10 cellular contexts compared by ENCODE assay signal in genomic region chr2:54599914-54600313, GRCh38.
DNase-seq lines count a peak whose midpoint lies in the region; ATAC-seq, FAIRE-seq and TF ChIP-seq lines count a peak whose summit lies in the region.
"Had no signal": no experiment of that assay in that cellular context is flagged by ENCODE, and none has a peak within 500 bp of the region (broad histone marks: within the 10 kb centered on the region; RNA-seq: fewer than 3 reads in every experiment).

No MANE protein-coding gene starts in this region.

- no peak for FAIRE-seq in small intestine (lab: Jason Lieb, UNC)

- WGBS in small intestine, 3 donors = 19 to 53% (median 41%) methylated on average over 4 of the region's 4 CpGs

- POLR2A ChIA-PET in activated CD4-positive, alpha-beta memory T cell treated with anti-CD3 and anti-CD28 coated beads, Interleukin-2, amount 10 ng/mL, durations not matched to agents 7 days and 5 days (lab: Charles Lee) = interaction anchor here (0.7 to 15.5 kb wide), 5 partner anchors 11 to 39 kb away, joined by 3 to 132 read pairs (median 5); no protein-coding TSS in a partner anchor

- H3K27ac ChIP-seq in GM23338 (ENCODE audit: low read depth) = 0 out of 2 replicates have a peak overlapping the region, but pooled peaks have one; percentile 55
- peak overlapping the region; percentile 34 to 38 for H3K27ac ChIP-seq in small intestine (ENCODE audit: low read depth in 1 of 2, low read length in 1 of 2)

- no peak for TF ChIP-seq CTCF in GM23338 (conservative IDR thresholded peaks at IDR 0.05; ENCODE audit: low read depth in 2 of 2)
- no peak for TF ChIP-seq CTCF in BE2C (IDR thresholded peaks at IDR 0.05; ENCODE audit: low read depth, low read length)

- H3F3A ChIP-seq in GM23338 (replicated peaks; ENCODE audit: low read depth) = no peaks in the 10 kb centered on the region

- no peak overlapping the region for H3K4me3 Mint-ChIP-seq in GM23338
- H3K4me3 Mint-ChIP-seq in activated CD4-positive, alpha-beta memory T cell treated with anti-CD3 and anti-CD28 coated beads, Interleukin-2, amount 10 ng/mL, durations not matched to agents 7 days and 5 days = no peak overlapping the region

- no peak overlapping the region for H2AFZ ChIP-seq in GM23338

- H3K9me3 ChIP-seq in small intestine (ENCODE audit: control insufficient read depth, low read depth) (no peaks in the 10 kb centered on the region), BE2C (no peaks in the 10 kb centered on the region)

- intact Hi-C loops in left cardiac atrium (cut with DNase I) = no loop called here

- H3K27me3 Mint-ChIP-seq in GM23338 (ENCODE audit: insufficient read depth, low read depth, poor library complexity) = peaks cover 9% of the 10 kb centered on the region
- no peaks in the 10 kb centered on the region for H3K27me3 Mint-ChIP-seq in activated CD4-positive, alpha-beta memory T cell treated with anti-CD3 and anti-CD28 coated beads, Interleukin-2, amount 10 ng/mL, durations not matched to agents 7 days and 5 days

- no peak overlapping the region for H3K4me2 ChIP-seq in GM23338

- H3K9me2 ChIP-seq in GM23338 (ENCODE audit: insufficient read depth) = peaks cover 13% of the 10 kb centered on the region

- H3K79me2 ChIP-seq in GM23338 (replicated peaks; ENCODE audit: insufficient read depth) = peaks cover 100% of the 10 kb centered on the region

- H3K27me3 ChIP-seq in GM23338 (ENCODE audit: insufficient read depth) (no peaks in the 10 kb centered on the region), small intestine (ENCODE audit: control insufficient read depth in 2 of 2, insufficient read depth in 2 of 2, low read length in 2 of 2) (no peaks in the 10 kb centered on the region), BE2C (no peaks in the 10 kb centered on the region)

- H3K27ac Mint-ChIP-seq in GM23338 = no peak overlapping the region
- peak overlapping the region; percentile 23 for H3K27ac Mint-ChIP-seq in activated CD4-positive, alpha-beta memory T cell treated with anti-CD3 and anti-CD28 coated beads, Interleukin-2, amount 10 ng/mL, durations not matched to agents 7 days and 5 days

- no peak for ATAC-seq in GM23338
- ATAC-seq in left cardiac atrium = peak; percentile 34 to 40
- no peak for ATAC-seq in GM21367 (IDR thresholded peaks at IDR 0.05; ENCODE audit: unreplicated experiment)
- ATAC-seq: HCT116 had no signal

- H3K4me1 ChIP-seq in GM23338 (ENCODE audit: insufficient read depth) (peaks cover 34% of the 10 kb centered on the region), small intestine (ENCODE audit: control insufficient read depth in 2 of 2, insufficient read depth in 1 of 2, low read depth in 1 of 2, low read length in 1 of 2) (peaks cover 33 to 34% of the 10 kb centered on the region in 2 donors), BE2C (peaks cover 5% of the 10 kb centered on the region; the same call in 1 of the 2 replicates)

- H3K9me3 Mint-ChIP-seq in GM23338 = no peaks in the 10 kb centered on the region
- H3K9me3 Mint-ChIP-seq in activated CD4-positive, alpha-beta memory T cell treated with anti-CD3 and anti-CD28 coated beads, Interleukin-2, amount 10 ng/mL, durations not matched to agents 7 days and 5 days = no peaks in the 10 kb centered on the region

- peaks cover 68% of the 10 kb centered on the region for H4K20me1 ChIP-seq in GM23338 (replicated peaks; ENCODE audit: insufficient read depth)

- DNase-seq in GM23338 (ENCODE audit: low spot score) (no peak), left cardiac atrium (peak; percentile 79), small intestine (peak; percentile 78), NCI-H1694 (lab: John Stamatoyannopoulos, UW) (no peak), NCI-H2196 (lab: John Stamatoyannopoulos, UW; ENCODE audit: unreplicated experiment) (no peak), BE2C (no peak)
- DNase-seq in activated CD4-positive, alpha-beta memory T cell treated with anti-CD3 and anti-CD28 coated beads, Interleukin-2, amount 10 ng/mL, durations not matched to agents 7 days and 5 days = no peak
- DNase-seq: NCI-H187 had no signal

- no peak overlapping the region for H3K4me3 ChIP-seq in GM23338
- H3K4me3 ChIP-seq in small intestine (ENCODE audit: low read depth in 1 of 2, low read length in 2 of 2) = no peak overlapping the region
- no peak overlapping the region for H3K4me3 ChIP-seq in BE2C (ENCODE audit: low read depth, low read length)

- H3K36me3 ChIP-seq in GM23338 (ENCODE audit: insufficient read depth) = peaks cover 4% of the 10 kb centered on the region
- no peaks in the 10 kb centered on the region for H3K36me3 ChIP-seq in small intestine (ENCODE audit: control insufficient read depth in 2 of 2, insufficient read depth in 2 of 2, low read length in 2 of 2)
- peaks cover 8% of the 10 kb centered on the region for H3K36me3 ChIP-seq in BE2C

- H3K36me3 Mint-ChIP-seq in GM23338 (ENCODE audit: low read depth) = peaks cover 29% of the 10 kb centered on the region
- peaks cover 65% of the 10 kb centered on the region for H3K36me3 Mint-ChIP-seq in activated CD4-positive, alpha-beta memory T cell treated with anti-CD3 and anti-CD28 coated beads, Interleukin-2, amount 10 ng/mL, durations not matched to agents 7 days and 5 days (ENCODE audit: low read depth)

- peaks cover 61% of the 10 kb centered on the region for H3K4me1 Mint-ChIP-seq in GM23338
- H3K4me1 Mint-ChIP-seq in activated CD4-positive, alpha-beta memory T cell treated with anti-CD3 and anti-CD28 coated beads, Interleukin-2, amount 10 ng/mL, durations not matched to agents 7 days and 5 days = peaks cover 93% of the 10 kb centered on the region

- CTCF ChIA-PET in activated CD4-positive, alpha-beta memory T cell treated with anti-CD3 and anti-CD28 coated beads, Interleukin-2, amount 10 ng/mL, durations not matched to agents 7 days and 5 days (lab: Charles Lee) = interaction anchor here (0.7 to 1.7 kb wide), 7 partner anchors 9 to 97 kb away, joined by 3 to 6 read pairs (median 4); no protein-coding TSS in a partner anchor

TF ChIP-seq in GM23338, 12 proteins besides CTCF, POLR2A, EP300 and RAD21 (continues in another document):
- TF ChIP-seq NANOG (IDR thresholded peaks at IDR 0.05; ENCODE audit: borderline replicate concordance) = no peak
- no peak for TF ChIP-seq EZH2phosphoT487 (IDR thresholded peaks at IDR 0.05; ENCODE audit: unreplicated experiment)
- no peak for TF ChIP-seq ZNF331 (CRISPR knock-in tag; IDR thresholded peaks at IDR 0.05; ENCODE audit: low read depth)
- no peak for TF ChIP-seq JUNB (IDR thresholded peaks at IDR 0.05; ENCODE audit: unreplicated experiment)
- TF ChIP-seq ZNF114 (CRISPR knock-in tag; IDR thresholded peaks at IDR 0.05) = no peak
- no peak for TF ChIP-seq EZH2 (IDR thresholded peaks at IDR 0.05; ENCODE audit: low read depth, unreplicated experiment)
- TF ChIP-seq POLR2AphosphoS5 (IDR thresholded peaks at IDR 0.05; ENCODE audit: low read depth) = no peak
- no peak for TF ChIP-seq STAT1 (IDR thresholded peaks at IDR 0.05; ENCODE audit: unreplicated experiment)
- no peak for TF ChIP-seq CREB1 (CRISPR knock-in tag; IDR thresholded peaks at IDR 0.05; ENCODE audit: low read depth)
- no peak for TF ChIP-seq ETS1 (IDR thresholded peaks at IDR 0.05)
- TF ChIP-seq REST (IDR thresholded peaks at IDR 0.05; ENCODE audit: unreplicated experiment) = no peak

Comparison
In these comparisons a context has a peak if more than half of its experiments do, and no peak if none do; other contexts are left out.
1. ATAC-seq: peak in left cardiac atrium (2 of 2); none in GM23338 (single experiment) and GM21367 (single experiment).
2. DNase-seq: peak in left cardiac atrium (single experiment) and small intestine (single experiment); none in GM23338 (single experiment), activated CD4-positive, alpha-beta memory T cell treated with anti-CD3 and anti-CD28 coated beads, Interleukin-2, amount 10 ng/mL, durations not matched to agents 7 days and 5 days (single experiment), NCI-H1694 (single experiment), NCI-H2196 (single experiment) and BE2C (single experiment).